In genomic region chr21:33286600-33287456, GRCh38 we compare ENCODE assay signal across 9 cellular contexts. TPM values are rescaled to one million over a fixed set of nuclear protein-coding genes. Genes with fewer than 3 reads are reported as not detected.
DNase-seq lines count a peak whose midpoint lies in the region; ATAC-seq and TF ChIP-seq lines count a peak whose summit lies in the region.
"Had no signal": no experiment of that assay in that cellular context is flagged by ENCODE, and none has a peak within 500 bp of the region (broad histone marks: within the 10 kb centered on the region; RNA-seq: fewer than 3 reads in every experiment).

No MANE protein-coding gene starts in this region.

- TF ChIP-seq POLR2A in stomach (IDR thresholded peaks at IDR 0.05) = no peak

- DNase-seq in LHCN-M2 (ENCODE audit: low read depth) (peak; percentile 74), astrocyte of the cerebellum (ENCODE audit: low read depth) (peak; percentile 57), iris pigment epithelial cell (ENCODE audit: low read depth) (peak; percentile 76), stomach (peak; percentile 73), HUDEP-2 (lab: John Stamatoyannopoulos, UW; ENCODE audit: unreplicated experiment in 76 of 76) (no peak), activated gamma-delta T cell (lab: John Stamatoyannopoulos, UW) (no peak)
- no peak for DNase-seq in stimulated activated CD4-positive, alpha-beta T cell treated with anti-CD3 and anti-CD28 coated beads, Interleukin-15, amount 100 ng/mL, for 24 hours
- DNase-seq: activated CD4-positive, alpha-beta T cell treated with anti-CD3 and anti-CD28 coated beads, Interleukin-2, amount 50 U/mL, for 48 hours had no signal

- no peak for TF ChIP-seq EP300 in stomach (IDR thresholded peaks at IDR 0.05)

- no peaks in the 10 kb centered on the region for H3K9me3 ChIP-seq in stomach

- TF ChIP-seq CTCF in astrocyte of the cerebellum (IDR thresholded peaks at IDR 0.05; ENCODE audit: low read depth, low read length, missing control alignments) = no peak
- no peak for TF ChIP-seq CTCF in stomach (IDR thresholded peaks at IDR 0.05)

- H3K27me3 ChIP-seq in stomach = no peaks in the 10 kb centered on the region

- intact Hi-C loops in stomach (cut with DNase I; ENCODE audit: low total_unique reads) = no loop called here

- peaks cover 8 to 47% (median 33%) of the 10 kb centered on the region in 4 donors for H3K4me1 ChIP-seq in stomach

- 36 to 49% (median 39%) methylated on average over 15 of the region's 15 CpGs for WGBS in stomach, 5 donors

- no peak for ATAC-seq in HG03108 (IDR thresholded peaks at IDR 0.05; ENCODE audit: unreplicated experiment)

- in situ Hi-C loops in astrocyte of the cerebellum (cut with HindIII; ENCODE audit: low sequenced_read_pairs) = no loop called here

- H3K36me3 ChIP-seq in stomach = peaks cover 24 to 87% (median 79%) of the 10 kb centered on the region in 4 donors

- peak overlapping the region; percentile 65 to 83 (median 71) for H3K27ac ChIP-seq in stomach

- H3K4me3 ChIP-seq in astrocyte of the cerebellum (ENCODE audit: low read depth, low read length) (no peak overlapping the region), stomach (no peak overlapping the region)

RNA-seq across cellular contexts. Expression of gene IL10RB, which starts 20.7 kb away (rescaled TPM):
- total RNA-seq in LHCN-M2 (2014; rRNA removed) (38.5 and 40.7 TPM in 2 replicates), stomach (10 to 100 TPM in 4 of 5 donors, not detected in 1; 10.3 to 55.3 (median 40.0) TPM)
- polyA plus RNA-seq in LHCN-M2 (2012) = 31.3 TPM
- polyA plus RNA-seq in stomach = 10 to 100 TPM; 12.7 to 18.8 (median 18.3) TPM

RNA-seq across cellular contexts. Expression of gene IFNAR1, which starts 37.9 kb away (rescaled TPM):
- total RNA-seq in LHCN-M2 (2014; rRNA removed) (13.4 and 20.3 TPM in 2 replicates), stomach (10 to 100 TPM in 3 of 5 donors, 1 to 10 TPM in 2; 2.6 to 34.5 (median 14.3) TPM)
- 13.0 TPM for polyA plus RNA-seq in LHCN-M2 (2012)
- polyA plus RNA-seq in stomach = 10 to 100 TPM in 2 of 3 donors, 1 to 10 TPM in 1; 8.3 to 11.8 (median 10.6) TPM

RNA-seq across cellular contexts. Expression of gene IFNAR2, which starts 57.1 kb away (rescaled TPM):
- total RNA-seq in LHCN-M2 (2014; rRNA removed) (3.7 and 5.8 TPM in 2 replicates), stomach (10 to 100 TPM in 3 of 5 donors, 1 to 10 TPM in 1, not detected in 1; 8.2 to 22.5 (median 12.6) TPM)
- 6.8 TPM for polyA plus RNA-seq in LHCN-M2 (2012)
- 1 to 10 TPM; 7.5 to 9.2 (median 8.8) TPM for polyA plus RNA-seq in stomach

Comparison
In these comparisons a context has a peak if more than half of its experiments do, and no peak if none do; other contexts are left out.
1. DNase-seq: peak in LHCN-M2 (single experiment), astrocyte of the cerebellum (single experiment), iris pigment epithelial cell (single experiment) and stomach (single experiment); none in HUDEP-2 (0 of 76), stimulated activated CD4-positive, alpha-beta T cell treated with anti-CD3 and anti-CD28 coated beads, Interleukin-15, amount 100 ng/mL, for 24 hours (single experiment) and activated gamma-delta T cell (single experiment).